8 cellular contexts compared by ENCODE assay signal in genomic region chr20:32792316-32792715, GRCh38. TPM values are rescaled to one million over a fixed set of nuclear protein-coding genes. Genes with fewer than 3 reads are reported as not detected.
DNase-seq lines count a peak whose midpoint lies in the region; ATAC-seq and TF ChIP-seq lines count a peak whose summit lies in the region.

No MANE protein-coding gene starts in this region.

- no peaks in the 10 kb centered on the region for H3K36me3 ChIP-seq in GM06990 (ENCODE audit: control insufficient read depth, insufficient read depth, low read length)
- H3K36me3 ChIP-seq in GM23338 (ENCODE audit: insufficient read depth), result peaks cover 97% of the 10 kb centered on the region
- H3K36me3 ChIP-seq in SK-N-MC (ENCODE audit: insufficient read depth, low read length), result no peaks in the 10 kb centered on the region

- H3K4me1 Mint-ChIP-seq in GM23338, result peaks cover 53% of the 10 kb centered on the region

- peaks cover 72% of the 10 kb centered on the region for H3K27me3 Mint-ChIP-seq in GM23338 (ENCODE audit: insufficient read depth, low read depth, poor library complexity)

- H3K9me3 Mint-ChIP-seq in GM23338, result no peaks in the 10 kb centered on the region; the same call in 2 of the 3 replicates

- H3K9ac ChIP-seq in SK-N-MC (ENCODE audit: insufficient read length), result no peak overlapping the region

- H2AFZ ChIP-seq in GM23338, result no peak overlapping the region

- no peaks in the 10 kb centered on the region for H3K9me3 ChIP-seq in SK-N-MC (ENCODE audit: low read depth, low read length)

- H3K4me2 ChIP-seq in GM23338, result no peak overlapping the region

- H3K9me2 ChIP-seq in GM23338 (ENCODE audit: insufficient read depth), result no peaks in the 10 kb centered on the region; the same call in 1 of the 2 replicates

- peaks cover 65% of the 10 kb centered on the region for H3K4me1 ChIP-seq in GM23338 (ENCODE audit: insufficient read depth)

- H3K4me3 Mint-ChIP-seq in GM23338, result no peak overlapping the region

- DNase-seq in GM06990 (ENCODE audit: extremely low read depth, insufficient read length) (peak; percentile 70), GM23338 (ENCODE audit: low spot score) (peak; percentile 56), SK-N-MC (ENCODE audit: low read depth, low spot score) (no peak), left cardiac atrium (no peak), activated gamma-delta T cell (lab: John Stamatoyannopoulos, UW) (no peak), dedifferentiated amniotic fluid mesenchymal stem cell (ENCODE audit: extremely low spot score) (no peak), NCI-H187 (lab: John Stamatoyannopoulos, UW) (no peak), NCI-H748 treated with DMSO at 0.1 percent for 48 hours (lab: John Stamatoyannopoulos, UW) (no peak)

- H3K4me3 ChIP-seq in GM06990 (replicated peaks; ENCODE audit: low read depth, low read length) (no peak overlapping the region), GM23338 (no peak overlapping the region), SK-N-MC (0 out of 2 replicates have a peak overlapping the region, but pooled peaks have one; percentile 3)

- H3K27me3 ChIP-seq in GM06990 (replicated peaks; ENCODE audit: control insufficient read depth, insufficient read depth, low read length) (no peaks in the 10 kb centered on the region), GM23338 (ENCODE audit: insufficient read depth) (no peaks in the 10 kb centered on the region)

- peaks cover 98% of the 10 kb centered on the region for H3F3A ChIP-seq in GM23338 (replicated peaks; ENCODE audit: low read depth)

- H3K27ac ChIP-seq in GM23338 (ENCODE audit: low read depth) (peak overlapping the region; percentile 92), SK-N-MC (no peak overlapping the region)

- peak; percentile 33 for ATAC-seq in GM23338
- ATAC-seq in left cardiac atrium, result peak; percentile 60 to 84

- intact Hi-C loops in left cardiac atrium (cut with DNase I), result loop anchor here (5.0 to 10.0 kb wide), 4 partner anchors 85 to 305 kb away; no protein-coding TSS in a partner anchor

- H4K20me1 ChIP-seq in GM23338 (replicated peaks; ENCODE audit: insufficient read depth), result peaks cover 98% of the 10 kb centered on the region

- H3K79me2 ChIP-seq in GM23338 (replicated peaks; ENCODE audit: insufficient read depth), result peaks cover 95% of the 10 kb centered on the region

- peak overlapping the region; percentile 77; the same call in 1 of the 2 replicates for H3K27ac Mint-ChIP-seq in GM23338

- peaks cover 99% of the 10 kb centered on the region for H3K36me3 Mint-ChIP-seq in GM23338 (ENCODE audit: low read depth)

- TF ChIP-seq CTCF in GM06990 (IDR thresholded peaks at IDR 0.05; ENCODE audit: insufficient read depth, low read length, poor library complexity, severe bottlenecking) (no peak), GM23338 (conservative IDR thresholded peaks at IDR 0.05; ENCODE audit: low read depth in 2 of 2) (no peak)

TF ChIP-seq in GM23338, 12 proteins besides CTCF, POLR2A, EP300 and RAD21:
- no peak for TF ChIP-seq STAT1 (IDR thresholded peaks at IDR 0.05; ENCODE audit: unreplicated experiment)
- peak; percentile 42 for TF ChIP-seq POLR2AphosphoS5 (IDR thresholded peaks at IDR 0.05; ENCODE audit: low read depth)

RNA-seq across cellular contexts. Expression of gene MAPRE1, which starts 27.4 kb away (rescaled TPM):
- total RNA-seq in GM23338 (2014; rRNA removed; shearing (Covaris generic)), result 152 and 177 TPM in 2 replicates
- polyA plus RNA-seq in GM23338 (2016; fragmentation: Nextera tagmentation; extraction: Ambion mirVana), result 61.2 and 69.3 TPM in 2 replicates
- 10 to 100 TPM; 76.8 to 93.2 TPM for total RNA-seq in left cardiac atrium

RNA-seq across cellular contexts. Expression of gene DNMT3B, which starts 30.1 kb away (rescaled TPM):
- total RNA-seq in GM23338 (2014; rRNA removed; shearing (Covaris generic)), result 2,222 and 2,281 TPM in 2 replicates
- 711 and 726 TPM in 2 replicates for polyA plus RNA-seq in GM23338 (2016; fragmentation: Nextera tagmentation; extraction: Ambion mirVana)
- under 1 TPM; 0.44 to 0.65 TPM for total RNA-seq in left cardiac atrium

RNA-seq across cellular contexts. Expression of gene COMMD7, which starts 49.0 kb away (rescaled TPM):
- 84.7 and 86.4 TPM in 2 replicates for total RNA-seq in GM23338 (2014; rRNA removed; shearing (Covaris generic))
- 67.3 and 70.4 TPM in 2 replicates for polyA plus RNA-seq in GM23338 (2016; fragmentation: Nextera tagmentation; extraction: Ambion mirVana)
- 10 to 100 TPM; 38.1 to 38.9 TPM for total RNA-seq in left cardiac atrium

Comparison
In these comparisons a context has a peak if more than half of its experiments do, and no peak if none do; other contexts are left out.
1. DNase-seq: peak in GM06990 (single experiment) and GM23338 (single experiment); none in SK-N-MC (single experiment), left cardiac atrium (single experiment), activated gamma-delta T cell (single experiment), dedifferentiated amniotic fluid mesenchymal stem cell (single experiment), NCI-H187 (0 of 2) and NCI-H748 treated with DMSO at 0.1 percent for 48 hours (single experiment).
2. RNA of gene DNMT3B, which starts 30.1 kb away (total RNA-seq): 2,222 to 2,281 TPM in GM23338; 0.44 to 0.65 TPM in left cardiac atrium; every median in the first group is over 1,000 times any median in the second.